Comparison of ENCODE assay signal across 19 cellular contexts in the genomic region with DNA sequence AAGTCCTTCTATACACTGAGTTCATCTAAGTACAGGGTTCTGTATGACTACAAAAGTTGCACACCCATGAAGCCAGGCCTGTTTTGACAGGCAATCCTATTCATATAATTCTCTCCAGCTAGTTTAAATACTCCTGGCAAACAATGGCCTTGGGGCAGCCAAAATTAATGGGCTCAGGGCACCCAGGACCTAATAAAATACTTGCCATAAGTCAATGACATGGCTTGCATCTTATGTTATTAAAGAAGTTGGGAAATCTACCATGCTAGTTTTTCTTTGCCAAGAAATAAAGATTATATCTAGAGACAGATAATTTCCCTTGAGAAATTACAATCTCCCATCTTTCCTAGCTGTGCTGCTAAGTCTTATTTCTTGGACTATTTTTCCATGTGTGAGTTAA. TPM values are rescaled to one million over a fixed set of nuclear protein-coding genes. Genes with fewer than 3 reads are reported as not detected.
DNase-seq lines count a peak whose midpoint lies in the region; ATAC-seq and TF ChIP-seq lines count a peak whose summit lies in the region.
"Had no signal": no experiment of that assay in that cellular context is flagged by ENCODE, and none has a peak within 500 bp of the region (broad histone marks: within the 10 kb centered on the region; RNA-seq: fewer than 3 reads in every experiment).

No MANE protein-coding gene starts in this region.

- intact Hi-C loops in prostate gland (cut with DNase I): loop anchor here (5.0 kb wide), 1 partner anchor 87 kb away; no protein-coding TSS in a partner anchor
- intact Hi-C loops in ascending aorta (cut with DNase I): no loop called here
- intact Hi-C loops in Right ventricle myocardium superior (cut with DNase I): no loop called here

- TF ChIP-seq CTCF in HEK293 (tag by site-specific recombination; IDR thresholded peaks at IDR 0.05) (no peak), epithelial cell of esophagus (IDR thresholded peaks at IDR 0.05; ENCODE audit: insufficient read depth, low read depth, low read length, missing control alignments) (no peak), prostate gland (IDR thresholded peaks at IDR 0.05) (no peak), ascending aorta (IDR thresholded peaks at IDR 0.05) (no peak)

- no peak for TF ChIP-seq POLR2A in prostate gland (IDR thresholded peaks at IDR 0.05)

- POLR2A ChIA-PET in HEK293 (lab: Yijun Ruan, JAX): no interaction called here

- ATAC-seq in Right ventricle myocardium superior (ENCODE audit: poor library complexity): no peak
- ATAC-seq: CD8-positive, alpha-beta T cell; HepG2 had no signal

- H3K4me1 ChIP-seq in HEK293 (ENCODE audit: control insufficient read depth, insufficient read depth, low read length) (peaks cover 6% of the 10 kb centered on the region), prostate gland (replicated peaks) (no peaks in the 10 kb centered on the region), ascending aorta (peaks cover 6 to 8% of the 10 kb centered on the region in 2 donors)

- no peaks in the 10 kb centered on the region for H3K36me3 ChIP-seq in HEK293 (ENCODE audit: control insufficient read depth in 2 of 2, insufficient read depth in 1 of 2, low read length in 2 of 2)
- H3K36me3 ChIP-seq in MG63: no peaks in the 10 kb centered on the region
- no peaks in the 10 kb centered on the region for H3K36me3 ChIP-seq in prostate gland
- H3K36me3 ChIP-seq in ascending aorta: no peaks in the 10 kb centered on the region
- H3K36me3 ChIP-seq: BLaER1 treated with 17β-estradiol and CSF1 and Interleukin-3, amounts not matched to agents 10 nM and 100 nM had no signal

- no peak overlapping the region for H3K27ac ChIP-seq in HEK293 (ENCODE audit: extremely low read depth, low read depth, low read length)
- no peak overlapping the region for H3K27ac ChIP-seq in prostate gland
- no peak overlapping the region for H3K27ac ChIP-seq in ascending aorta
- H3K27ac ChIP-seq: BLaER1 treated with 17β-estradiol and CSF1 and Interleukin-3, amounts not matched to agents 10 nM and 100 nM had no signal

- H3K9me3 ChIP-seq in HEK293 (ENCODE audit: control insufficient read depth, insufficient read depth, low read depth, low read length) (no peaks in the 10 kb centered on the region), MG63 (peaks cover 16% of the 10 kb centered on the region), prostate gland (no peaks in the 10 kb centered on the region), ascending aorta (no peaks in the 10 kb centered on the region)

- DNase-seq in MG63: peak; percentile 40
- DNase-seq in epithelial cell of esophagus (ENCODE audit: low read depth): peak; percentile 4
- peak; percentile 42 for DNase-seq in prostate gland (ENCODE audit: low spot score)
- no peak for DNase-seq in ascending aorta (ENCODE audit: low spot score in 2 of 2)
- DNase-seq in RPMI8226: no peak
- DNase-seq in Right ventricle myocardium superior: no peak
- DNase-seq: 8988T; Calu3; CD8-positive, alpha-beta T cell; DMS53; DND-41; EL; H9 had no signal

- CTCF ChIA-PET in HEK293 (lab: Yijun Ruan, JAX): interaction anchor here (1.1 kb wide), 1 partner anchor 94 kb away, joined by 3 read pairs; no protein-coding TSS in a partner anchor

- H3K27me3 ChIP-seq in MG63: no peaks in the 10 kb centered on the region
- H3K27me3 ChIP-seq in prostate gland (replicated peaks; ENCODE audit: insufficient read depth): no peaks in the 10 kb centered on the region
- H3K27me3 ChIP-seq in ascending aorta: no peaks in the 10 kb centered on the region
- H3K27me3 ChIP-seq: BLaER1 treated with 17β-estradiol and CSF1 and Interleukin-3, amounts not matched to agents 10 nM and 100 nM had no signal

- H3K4me3 ChIP-seq in HEK293 (ENCODE audit: low read depth, low read length) (no peak overlapping the region), MG63 (no peak overlapping the region), epithelial cell of esophagus (ENCODE audit: low read length) (no peak overlapping the region), prostate gland (no peak overlapping the region), ascending aorta (no peak overlapping the region)
- H3K4me3 ChIP-seq: BLaER1 treated with 17β-estradiol and CSF1 and Interleukin-3, amounts not matched to agents 10 nM and 100 nM; GM12878 had no signal

TF ChIP-seq in HEK293, 187 proteins besides CTCF, POLR2A, EP300 and RAD21:
- TF ChIP-seq PATZ1 (tag by site-specific recombination; IDR thresholded peaks at IDR 0.05) (no peak), PRDM6 (tag by site-specific recombination; IDR thresholded peaks at IDR 0.05) (peak; percentile 41; the same call in 1 of the 2 replicates)

RNA-seq across cellular contexts. Expression of gene TMTC1, which starts 11.1 kb away (rescaled TPM):
- total RNA-seq in MG63 (2014; rRNA removed; shearing (Covaris generic); ENCODE audit: low replicate concordance): 9.5 and 10.2 TPM in 2 replicates
- 10 to 100 TPM; 12.9 to 25.2 TPM for total RNA-seq in prostate gland
- total RNA-seq in ascending aorta: 176 TPM
- total RNA-seq in Right ventricle myocardium superior: 29.1 TPM
- total RNA-seq: B cell; CD8-positive, alpha-beta T cell; G401 had no signal

Comparison
In these comparisons a context has a peak if more than half of its experiments do, and no peak if none do; other contexts are left out.
1. DNase-seq: peak in MG63 (single experiment), epithelial cell of esophagus (single experiment) and prostate gland (single experiment); none in ascending aorta (0 of 2), RPMI8226 (single experiment) and Right ventricle myocardium superior (single experiment).